In the genomic region with DNA sequence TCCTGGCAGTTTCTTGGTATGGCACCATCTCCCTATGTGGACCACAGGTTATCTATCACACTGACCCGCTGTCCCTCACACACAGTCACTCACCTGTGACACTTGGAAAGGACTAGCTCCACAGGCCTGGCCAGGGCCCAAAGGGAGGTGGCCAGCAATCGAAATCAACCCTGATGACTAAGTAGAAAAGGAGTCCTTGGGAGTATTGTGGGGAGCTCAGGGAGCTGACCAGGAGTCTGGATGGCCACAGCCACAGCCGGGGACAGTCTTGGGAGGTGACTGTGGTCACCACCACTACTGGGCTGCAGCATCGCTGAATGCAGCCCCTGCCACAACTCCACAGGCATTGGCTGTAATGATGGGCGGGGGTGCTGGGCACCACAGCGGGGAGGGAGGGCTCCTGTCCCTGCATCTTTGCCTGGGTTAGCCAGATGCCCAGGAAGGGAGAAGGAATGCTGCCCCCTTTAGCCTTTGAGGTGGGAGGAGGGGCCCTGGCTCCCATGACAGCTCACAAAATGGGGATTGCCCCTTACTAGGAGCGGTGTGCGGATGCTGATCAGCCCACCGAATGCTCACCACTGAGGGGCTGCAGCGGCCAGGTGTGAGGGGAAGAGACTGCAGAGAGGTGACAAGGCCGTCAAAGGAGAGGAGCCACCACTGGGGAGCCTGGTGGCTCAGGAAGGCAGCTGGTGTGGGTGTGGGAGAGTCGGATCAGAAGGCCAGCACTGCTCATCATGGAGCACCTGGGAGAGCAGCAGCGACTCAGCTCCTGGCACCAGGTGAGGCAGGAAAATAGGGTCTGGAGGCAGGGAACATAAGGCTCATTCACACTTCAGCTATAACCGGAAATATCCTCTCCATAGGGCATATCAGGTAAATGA, we compare ENCODE assay signal across 9 cellular contexts.
A peak's percentile ranks its signal among the peaks of the same experiment; 100 is the strongest.
DNase-seq lines count a peak whose midpoint lies in the region; ATAC-seq and TF ChIP-seq lines count a peak whose summit lies in the region.
"Had no signal": no experiment of that assay in that cellular context is flagged by ENCODE, and none has a peak within 500 bp of the region (broad histone marks: within the 10 kb centered on the region; RNA-seq: fewer than 3 reads in every experiment).

No MANE protein-coding gene starts in this region.

- H3K27ac ChIP-seq in CD4-positive, alpha-beta memory T cell (ENCODE audit: low read depth, low read length) = no peak overlapping the region
- no peak overlapping the region for H3K27ac ChIP-seq in HEK293 (ENCODE audit: extremely low read depth, low read depth, low read length)
- H3K27ac ChIP-seq: ovary had no signal

- H3K9me3 Mint-ChIP-seq in CD4-positive, alpha-beta memory T cell = no peaks in the 10 kb centered on the region
- H3K9me3 Mint-ChIP-seq in brain = peaks cover 0 to 6% (median 0%) of the 10 kb centered on the region in 5 experiments
- H3K9me3 Mint-ChIP-seq in natural killer cell = no peaks in the 10 kb centered on the region

- intact Hi-C loops in CD4-positive, alpha-beta memory T cell (cut with micrococcal nuclease) = loop anchor here (5.0 kb wide), 2 partner anchors 42 to 652 kb away; no protein-coding TSS in a partner anchor
- intact Hi-C loops in natural killer cell (cut with micrococcal nuclease) = loop anchor here (2.0 to 10.0 kb wide), 5 partner anchors 42 to 649 kb away; a partner anchor contains a TSS

- H3K9me3 ChIP-seq in CD4-positive, alpha-beta memory T cell (ENCODE audit: control insufficient read depth in 1 of 2, low read length in 2 of 2) = no peaks in the 10 kb centered on the region
- H3K9me3 ChIP-seq in HEK293 (ENCODE audit: control insufficient read depth, insufficient read depth, low read depth, low read length) = no peaks in the 10 kb centered on the region
- H3K9me3 ChIP-seq: ovary had no signal

- no peaks in the 10 kb centered on the region for H3K36me3 ChIP-seq in CD4-positive, alpha-beta memory T cell (ENCODE audit: insufficient read depth, low read length)
- H3K36me3 ChIP-seq in HEK293 (ENCODE audit: control insufficient read depth in 2 of 2, insufficient read depth in 1 of 2, low read length in 2 of 2) = no peaks in the 10 kb centered on the region
- H3K36me3 ChIP-seq: ovary had no signal

- no peak overlapping the region for H3K4me3 ChIP-seq in CD4-positive, alpha-beta memory T cell (ENCODE audit: low read length in 2 of 2)
- no peak overlapping the region for H3K4me3 ChIP-seq in HEK293 (ENCODE audit: low read depth, low read length)
- H3K4me3 ChIP-seq: ovary had no signal

- peak overlapping the region in 7 of 8 donors; percentile 28 to 91 (median 89) for H3K4me3 Mint-ChIP-seq in CD4-positive, alpha-beta memory T cell
- H3K4me3 Mint-ChIP-seq in brain = peak overlapping the region; percentile 58 to 82 (median 77)
- peak overlapping the region; percentile 65 for H3K4me3 Mint-ChIP-seq in natural killer cell

- POLR2A ChIA-PET in CD4-positive, alpha-beta memory T cell (lab: Charles Lee; ENCODE audit: partially characterized antibody) = interaction anchor here (1.1 to 8.2 kb wide), 9 partner anchors 13 to 284 kb away, joined by 3 to 63 read pairs (median 6); a partner anchor contains a TSS
- POLR2A ChIA-PET in HEK293 (lab: Yijun Ruan, JAX) = interaction anchor here (0.5 to 2.7 kb wide), 5 partner anchors 18 to 124 kb away, joined by 3 to 16 read pairs (median 5); a partner anchor contains a TSS

- peak overlapping the region; percentile 21 to 99 (median 83) for H3K27ac Mint-ChIP-seq in CD4-positive, alpha-beta memory T cell
- H3K27ac Mint-ChIP-seq in brain (peak overlapping the region in 1 of 5 experiments; percentile 80), natural killer cell (peak overlapping the region; percentile 81 to 84)

- H3K4me1 ChIP-seq in CD4-positive, alpha-beta memory T cell (ENCODE audit: insufficient read depth, low read length) = peaks cover 42% of the 10 kb centered on the region
- H3K4me1 ChIP-seq in HEK293 (ENCODE audit: control insufficient read depth, insufficient read depth, low read length) = peaks cover 8% of the 10 kb centered on the region

- H3K27me3 ChIP-seq in CD4-positive, alpha-beta memory T cell (ENCODE audit: insufficient read depth, low read length) = no peaks in the 10 kb centered on the region
- H3K27me3 ChIP-seq: ovary had no signal

- peaks cover 0 to 4% of the 10 kb centered on the region in 2 donors for H3K36me3 Mint-ChIP-seq in CD4-positive, alpha-beta memory T cell
- H3K36me3 Mint-ChIP-seq in brain = no peaks in the 10 kb centered on the region
- H3K36me3 Mint-ChIP-seq in natural killer cell = no peaks in the 10 kb centered on the region

- no peaks in the 10 kb centered on the region for H3K27me3 Mint-ChIP-seq in CD4-positive, alpha-beta memory T cell
- peaks cover 11% of the 10 kb centered on the region for H3K27me3 Mint-ChIP-seq in brain
- peaks cover 0 to 3% of the 10 kb centered on the region in 2 donors for H3K27me3 Mint-ChIP-seq in natural killer cell (ENCODE audit: low read depth in 2 of 2)

- CTCF ChIA-PET in CD4-positive, alpha-beta memory T cell (lab: Charles Lee; ENCODE audit: partially characterized antibody) = interaction anchor here (0.6 to 7.0 kb wide), 19 partner anchors 14 to 215 kb away, joined by 3 to 207 read pairs (median 4); no protein-coding TSS in a partner anchor
- CTCF ChIA-PET in HEK293 (lab: Yijun Ruan, JAX) = interaction anchor here (0.6 to 7.2 kb wide), 35 partner anchors 11 to 533 kb away, joined by 3 to 174 read pairs (median 7); no protein-coding TSS in a partner anchor

- DNase-seq in CD4-positive, alpha-beta memory T cell = no peak
- DNase-seq in natural killer cell (no peak), NCI-H1930 (lab: John Stamatoyannopoulos, UW) (no peak), activated gamma-delta T cell treated with Interleukin-2 at 50 U/mL for 16 hours (no peak)

- no peak for TF ChIP-seq CTCF in HEK293 (tag by site-specific recombination; IDR thresholded peaks at IDR 0.05)
- no peak for TF ChIP-seq CTCF in brain (conservative IDR thresholded peaks at IDR 0.05)
- no peak for TF ChIP-seq CTCF in natural killer cell (IDR thresholded peaks at IDR 0.05)

- no peak for ATAC-seq in natural killer cell
- ATAC-seq in HG03378 (IDR thresholded peaks at IDR 0.05; ENCODE audit: unreplicated experiment) = no peak
- no peak for ATAC-seq in GM21786 (IDR thresholded peaks at IDR 0.05; ENCODE audit: unreplicated experiment)

- H3K4me1 Mint-ChIP-seq in CD4-positive, alpha-beta memory T cell = peaks cover 23 to 49% (median 34%) of the 10 kb centered on the region in 4 donors
- H3K4me1 Mint-ChIP-seq in brain = peaks cover 34% of the 10 kb centered on the region
- H3K4me1 Mint-ChIP-seq in natural killer cell = peaks cover 18 to 34% of the 10 kb centered on the region in 2 donors

TF ChIP-seq in HEK293, 187 proteins besides CTCF, POLR2A, EP300 and RAD21:
- peak; percentile 25 for TF ChIP-seq ZFHX2 (tag by site-specific recombination; conservative IDR thresholded peaks at IDR 0.05)
- 0 out of 2 replicates have a peak, but pooled peaks have one; percentile 41 for TF ChIP-seq ZNF747 (tag by site-specific recombination; IDR thresholded peaks at IDR 0.05)
- TF ChIP-seq ZNF416 (tag by site-specific recombination; IDR thresholded peaks at IDR 0.05) = no peak
- peak; percentile 8; the same call in 1 of the 2 replicates for TF ChIP-seq ZNF239 (tag by site-specific recombination; IDR thresholded peaks at IDR 0.05)
- TF ChIP-seq ZNF433 (tag by site-specific recombination; IDR thresholded peaks at IDR 0.05; ENCODE audit: low read depth) = no peak
- TF ChIP-seq ZNF394 (tag by site-specific recombination; IDR thresholded peaks at IDR 0.05; ENCODE audit: borderline replicate concordance) = peak; percentile 32; the same call in 1 of the 2 replicates
- TF ChIP-seq, protein P1, sequence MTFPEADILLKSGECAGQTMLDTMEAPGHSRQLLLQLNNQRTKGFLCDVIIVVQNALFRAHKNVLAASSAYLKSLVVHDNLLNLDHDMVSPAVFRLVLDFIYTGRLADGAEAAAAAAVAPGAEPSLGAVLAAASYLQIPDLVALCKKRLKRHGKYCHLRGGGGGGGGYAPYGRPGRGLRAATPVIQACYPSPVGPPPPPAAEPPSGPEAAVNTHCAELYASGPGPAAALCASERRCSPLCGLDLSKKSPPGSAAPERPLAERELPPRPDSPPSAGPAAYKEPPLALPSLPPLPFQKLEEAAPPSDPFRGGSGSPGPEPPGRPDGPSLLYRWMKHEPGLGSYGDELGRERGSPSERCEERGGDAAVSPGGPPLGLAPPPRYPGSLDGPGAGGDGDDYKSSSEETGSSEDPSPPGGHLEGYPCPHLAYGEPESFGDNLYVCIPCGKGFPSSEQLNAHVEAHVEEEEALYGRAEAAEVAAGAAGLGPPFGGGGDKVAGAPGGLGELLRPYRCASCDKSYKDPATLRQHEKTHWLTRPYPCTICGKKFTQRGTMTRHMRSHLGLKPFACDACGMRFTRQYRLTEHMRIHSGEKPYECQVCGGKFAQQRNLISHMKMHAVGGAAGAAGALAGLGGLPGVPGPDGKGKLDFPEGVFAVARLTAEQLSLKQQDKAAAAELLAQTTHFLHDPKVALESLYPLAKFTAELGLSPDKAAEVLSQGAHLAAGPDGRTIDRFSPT (tag by site-specific recombination; IDR thresholded peaks at IDR 0.05) = 0 out of 2 replicates have a peak, but pooled peaks have one; percentile 16
